Comparison of ENCODE assay signal across 26 cellular contexts in the genomic region with DNA sequence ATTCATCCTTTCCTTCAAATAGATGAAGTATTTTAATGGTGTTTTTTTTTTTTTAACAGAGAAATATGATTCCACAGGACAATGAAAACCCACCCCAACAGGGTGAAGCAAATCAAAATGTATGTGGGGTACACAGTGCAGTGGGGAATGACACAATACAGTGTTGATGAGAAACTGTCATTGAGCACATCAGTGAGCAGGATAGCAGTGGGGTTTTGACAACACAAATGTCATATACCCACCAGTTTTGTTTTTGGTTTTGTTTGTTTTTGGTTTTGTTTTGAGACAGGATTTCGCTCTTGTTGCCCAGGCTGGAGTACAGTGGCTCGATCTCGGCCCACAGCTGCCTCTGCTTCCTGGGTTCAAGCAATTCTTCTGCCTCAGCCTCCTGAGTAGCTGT. TPM values are rescaled to one million over a fixed set of nuclear protein-coding genes. Genes with fewer than 3 reads are reported as not detected.
DNase-seq lines count a peak whose midpoint lies in the region; ATAC-seq, FAIRE-seq and TF ChIP-seq lines count a peak whose summit lies in the region.
"Had no signal": no experiment of that assay in that cellular context is flagged by ENCODE, and none has a peak within 500 bp of the region (broad histone marks: within the 10 kb centered on the region; RNA-seq: fewer than 3 reads in every experiment).

No MANE protein-coding gene starts in this region.

- no peak for DNase-seq in CD4-positive, CD25-positive, alpha-beta regulatory T cell
- DNase-seq in GM13976 (ENCODE audit: low spot score) (peak; percentile 55), NCI-H146 treated with DMSO at 0.1 percent for 48 hours (lab: John Stamatoyannopoulos, UW; ENCODE audit: unreplicated experiment) (no peak), pancreas (no peak)
- no peak for DNase-seq in activated T-helper 1 cell treated with anti-CD3 and anti-CD28 coated beads, Interleukin-12 subunit alpha, Interleukin-12 subunit beta, Interleukin-2, Interleukin-4 antibody, amounts not matched to agents 30 ng/mL and 10 ng/mL and 1 ng/mL, durations not matched to agents 14 hours and 24 hours and 36 hours (ENCODE audit: low spot score)
- DNase-seq in natural killer cell treated with Interleukin-12 subunit alpha and Interleukin-12 subunit beta and Interleukin-15 and Interleukin-18, amount 100 ng/mL, for 72 hours (ENCODE audit: low spot score): no peak
- no peak for DNase-seq in stimulated activated CD4-positive, alpha-beta T cell treated with anti-CD3 and anti-CD28 coated beads, Interleukin-2, amount 100 ng/mL, for 24 hours
- DNase-seq: activated CD4-positive, alpha-beta T cell treated with anti-CD3 and anti-CD28 coated beads for 4 hours; activated CD8-positive, alpha-beta memory T cell treated with anti-CD3 and anti-CD28 coated beads, Interleukin-2, amount 50 U/mL, for 4 hours; activated naive CD4-positive, alpha-beta T cell treated with Interleukin-2 at 50 U/mL for 16 hours; aorta; CD8-positive, alpha-beta T cell; central memory CD4-positive, alpha-beta T cell; dorsolateral prefrontal cortex; GF-D8; head of caudate nucleus; left colon; mesenchymal stem cell; naive thymus-derived CD4-positive, alpha-beta T cell; NCI-H1417; NCI-H446 treated with DMSO at 0.1 percent for 48 hours; SIG-M5 had no signal

- peaks cover 4% of the 10 kb centered on the region for H3K27me3 Mint-ChIP-seq in CD4-positive, CD25-positive, alpha-beta regulatory T cell
- H3K27me3 Mint-ChIP-seq in activated T-helper 1 cell treated with anti-CD3 and anti-CD28 coated beads, Interleukin-12 subunit alpha, Interleukin-12 subunit beta, Interleukin-2, Interleukin-4 antibody, amounts not matched to agents 30 ng/mL and 10 ng/mL and 1 ng/mL, durations not matched to agents 14 hours and 24 hours and 36 hours (ENCODE audit: insufficient read depth): no peaks in the 10 kb centered on the region
- no peaks in the 10 kb centered on the region for H3K27me3 Mint-ChIP-seq in natural killer cell treated with Interleukin-12 subunit alpha and Interleukin-12 subunit beta and Interleukin-15 and Interleukin-18, amount 100 ng/mL, for 72 hours

- in situ Hi-C loops in GM13976 (cut with MboI; ENCODE audit: low sequenced_read_pairs, unreplicated experiment): no loop called here

- H3K4me1 ChIP-seq in CD4-positive, CD25-positive, alpha-beta regulatory T cell (ENCODE audit: control insufficient read depth, insufficient read depth, low read length, poor library complexity, severe bottlenecking): no peaks in the 10 kb centered on the region
- H3K4me1 ChIP-seq in pancreas: no peaks in the 10 kb centered on the region

- no peak for FAIRE-seq in pancreas (lab: Jason Lieb, UNC)

- intact Hi-C loops in activated T-helper 1 cell treated with anti-CD3 and anti-CD28 coated beads, Interleukin-12 subunit alpha, Interleukin-12 subunit beta, Interleukin-2, Interleukin-4 antibody, amounts not matched to agents 30 ng/mL and 10 ng/mL and 1 ng/mL, durations not matched to agents 14 hours and 24 hours and 36 hours (cut with micrococcal nuclease): loop anchor here (5.0 kb wide), 1 partner anchor 199 kb away; the partner anchor contains the start of gene ZNF44
- intact Hi-C loops in pancreas (cut with DNase I): no loop called here

- peaks cover 0 to 14% (median 5%) of the 10 kb centered on the region in 7 donors for H3K9me3 Mint-ChIP-seq in CD4-positive, CD25-positive, alpha-beta regulatory T cell
- peaks cover 31% of the 10 kb centered on the region for H3K9me3 Mint-ChIP-seq in activated T-helper 1 cell treated with anti-CD3 and anti-CD28 coated beads, Interleukin-12 subunit alpha, Interleukin-12 subunit beta, Interleukin-2, Interleukin-4 antibody, amounts not matched to agents 30 ng/mL and 10 ng/mL and 1 ng/mL, durations not matched to agents 14 hours and 24 hours and 36 hours
- peaks cover 4% of the 10 kb centered on the region for H3K9me3 Mint-ChIP-seq in natural killer cell treated with Interleukin-12 subunit alpha and Interleukin-12 subunit beta and Interleukin-15 and Interleukin-18, amount 100 ng/mL, for 72 hours

- H3K27ac ChIP-seq in CD4-positive, CD25-positive, alpha-beta regulatory T cell (ENCODE audit: insufficient read depth, low read length, poor library complexity, severe bottlenecking): no peak overlapping the region
- no peak overlapping the region for H3K27ac ChIP-seq in pancreas
- H3K27ac ChIP-seq: dorsolateral prefrontal cortex, thoracic aorta had no signal

- 96 to 99% methylated on average over 3 of the region's 3 CpGs for WGBS in pancreas, 2 donors

- TF ChIP-seq CTCF in GM13976 (IDR thresholded peaks at IDR 0.05; ENCODE audit: borderline replicate concordance, control extremely low read depth, extremely low read depth, insufficient read depth, missing control alignments): no peak
- TF ChIP-seq CTCF in pancreas (IDR thresholded peaks at IDR 0.05): no peak

- no peak overlapping the region for H3K27ac Mint-ChIP-seq in CD4-positive, CD25-positive, alpha-beta regulatory T cell
- no peak overlapping the region for H3K27ac Mint-ChIP-seq in activated T-helper 1 cell treated with anti-CD3 and anti-CD28 coated beads, Interleukin-12 subunit alpha, Interleukin-12 subunit beta, Interleukin-2, Interleukin-4 antibody, amounts not matched to agents 30 ng/mL and 10 ng/mL and 1 ng/mL, durations not matched to agents 14 hours and 24 hours and 36 hours
- peak overlapping the region in 1 of 2 donors; percentile 67 for H3K27ac Mint-ChIP-seq in natural killer cell treated with Interleukin-12 subunit alpha and Interleukin-12 subunit beta and Interleukin-15 and Interleukin-18, amount 100 ng/mL, for 72 hours
- H3K27ac Mint-ChIP-seq: CD8-positive, alpha-beta T cell; IgD-negative memory B cell had no signal

- no peaks in the 10 kb centered on the region for H3K36me3 Mint-ChIP-seq in CD4-positive, CD25-positive, alpha-beta regulatory T cell
- peaks cover 16% of the 10 kb centered on the region for H3K36me3 Mint-ChIP-seq in activated T-helper 1 cell treated with anti-CD3 and anti-CD28 coated beads, Interleukin-12 subunit alpha, Interleukin-12 subunit beta, Interleukin-2, Interleukin-4 antibody, amounts not matched to agents 30 ng/mL and 10 ng/mL and 1 ng/mL, durations not matched to agents 14 hours and 24 hours and 36 hours (ENCODE audit: low read depth)
- H3K36me3 Mint-ChIP-seq in natural killer cell treated with Interleukin-12 subunit alpha and Interleukin-12 subunit beta and Interleukin-15 and Interleukin-18, amount 100 ng/mL, for 72 hours: no peaks in the 10 kb centered on the region
- H3K36me3 Mint-ChIP-seq: CD8-positive, alpha-beta T cell had no signal

- H3K9me3 ChIP-seq in CD4-positive, CD25-positive, alpha-beta regulatory T cell (ENCODE audit: control insufficient read depth in 2 of 2, low read length in 2 of 2): peaks cover 0 to 8% of the 10 kb centered on the region in 2 experiments
- H3K9me3 ChIP-seq in pancreas: no peaks in the 10 kb centered on the region
- H3K9me3 ChIP-seq: thoracic aorta had no signal

- H3K4me3 Mint-ChIP-seq in CD4-positive, CD25-positive, alpha-beta regulatory T cell: peak overlapping the region in 3 of 4 donors; percentile 10 to 81 (median 52)
- H3K4me3 Mint-ChIP-seq in activated T-helper 1 cell treated with anti-CD3 and anti-CD28 coated beads, Interleukin-12 subunit alpha, Interleukin-12 subunit beta, Interleukin-2, Interleukin-4 antibody, amounts not matched to agents 30 ng/mL and 10 ng/mL and 1 ng/mL, durations not matched to agents 14 hours and 24 hours and 36 hours: peak overlapping the region; percentile 81
- peak overlapping the region; percentile 67 for H3K4me3 Mint-ChIP-seq in natural killer cell treated with Interleukin-12 subunit alpha and Interleukin-12 subunit beta and Interleukin-15 and Interleukin-18, amount 100 ng/mL, for 72 hours

- H3K4me1 Mint-ChIP-seq in CD4-positive, CD25-positive, alpha-beta regulatory T cell: peaks cover 0 to 15% (median 5%) of the 10 kb centered on the region in 4 donors
- H3K4me1 Mint-ChIP-seq in activated T-helper 1 cell treated with anti-CD3 and anti-CD28 coated beads, Interleukin-12 subunit alpha, Interleukin-12 subunit beta, Interleukin-2, Interleukin-4 antibody, amounts not matched to agents 30 ng/mL and 10 ng/mL and 1 ng/mL, durations not matched to agents 14 hours and 24 hours and 36 hours (ENCODE audit: low read depth): no peaks in the 10 kb centered on the region
- peaks cover 5 to 16% of the 10 kb centered on the region in 2 donors for H3K4me1 Mint-ChIP-seq in natural killer cell treated with Interleukin-12 subunit alpha and Interleukin-12 subunit beta and Interleukin-15 and Interleukin-18, amount 100 ng/mL, for 72 hours (ENCODE audit: low read depth in 2 of 2)

- no peaks in the 10 kb centered on the region for H3K36me3 ChIP-seq in CD4-positive, CD25-positive, alpha-beta regulatory T cell (ENCODE audit: control insufficient read depth, insufficient read depth, low read length)
- H3K36me3 ChIP-seq in pancreas: no peaks in the 10 kb centered on the region
- H3K36me3 ChIP-seq: thoracic aorta had no signal

- H3K4me3 ChIP-seq in CD4-positive, CD25-positive, alpha-beta regulatory T cell (ENCODE audit: low read depth, low read length): no peak overlapping the region
- H3K4me3 ChIP-seq in pancreas: no peak overlapping the region

- ATAC-seq in CD4-positive, CD25-positive, alpha-beta regulatory T cell (ENCODE audit: low read depth in 2 of 2): no peak
- ATAC-seq in natural killer cell treated with Interleukin-12 subunit alpha and Interleukin-12 subunit beta and Interleukin-15 and Interleukin-18, amount 100 ng/mL, for 72 hours: peak; percentile 74 to 79
- ATAC-seq in GM21825 (IDR thresholded peaks at IDR 0.05; ENCODE audit: unreplicated experiment) (no peak), pancreas (no peak)
- ATAC-seq: CD8-positive, alpha-beta T cell; left colon; naive thymus-derived CD4-positive, alpha-beta T cell had no signal

- H3K27me3 ChIP-seq in CD4-positive, CD25-positive, alpha-beta regulatory T cell (ENCODE audit: control insufficient read depth, insufficient read depth, low read length): no peaks in the 10 kb centered on the region
- no peaks in the 10 kb centered on the region for H3K27me3 ChIP-seq in pancreas

RNA-seq across cellular contexts. Expression of gene ZNF844, which starts 29.2 kb away (rescaled TPM):
- total RNA-seq in CD4-positive, CD25-positive, alpha-beta regulatory T cell: 5.0 TPM
- polyA plus RNA-seq in CD4-positive, CD25-positive, alpha-beta regulatory T cell: 1 to 10 TPM; 1.1 to 4.1 (median 2.4) TPM
- 0.73 and 0.86 TPM in 2 replicates for total RNA-seq in activated T-helper 1 cell treated with anti-CD3 and anti-CD28 coated beads, Interleukin-12 subunit alpha, Interleukin-12 subunit beta, Interleukin-2, Interleukin-4 antibody, amounts not matched to agents 30 ng/mL and 10 ng/mL and 1 ng/mL, durations not matched to agents 14 hours and 24 hours and 36 hours
- total RNA-seq in natural killer cell treated with Interleukin-12 subunit alpha and Interleukin-12 subunit beta and Interleukin-15 and Interleukin-18, amount 100 ng/mL, for 72 hours: 1 to 10 TPM; 4.1 to 9.4 TPM
- total RNA-seq in pancreas: 10 to 100 TPM in 1 of 6 donors, 1 to 10 TPM in 5; 4.4 to 12.4 (median 5.7) TPM
- polyA plus RNA-seq in pancreas: 1 to 10 TPM; 2.1 to 3.0 TPM
- total RNA-seq: H4 had no signal

RNA-seq across cellular contexts. Expression of gene ZNF878, which starts 41.0 kb away (rescaled TPM):
- not detected for total RNA-seq in CD4-positive, CD25-positive, alpha-beta regulatory T cell
- under 1 TPM in 1 of 4 donors, not detected in 3; 0.22 TPM for polyA plus RNA-seq in CD4-positive, CD25-positive, alpha-beta regulatory T cell
- total RNA-seq in activated T-helper 1 cell treated with anti-CD3 and anti-CD28 coated beads, Interleukin-12 subunit alpha, Interleukin-12 subunit beta, Interleukin-2, Interleukin-4 antibody, amounts not matched to agents 30 ng/mL and 10 ng/mL and 1 ng/mL, durations not matched to agents 14 hours and 24 hours and 36 hours: 0.13 and 0.39 TPM in 2 replicates
- total RNA-seq in natural killer cell treated with Interleukin-12 subunit alpha and Interleukin-12 subunit beta and Interleukin-15 and Interleukin-18, amount 100 ng/mL, for 72 hours: under 1 TPM; 0.39 to 0.48 TPM
- total RNA-seq in pancreas: under 1 TPM; 0.19 to 0.87 (median 0.46) TPM
- polyA plus RNA-seq in pancreas: under 1 TPM; 0.19 to 0.23 TPM
- total RNA-seq: CD8-positive, alpha-beta T cell; naive thymus-derived CD4-positive, alpha-beta T cell had no signal
- polyA plus RNA-seq: aorta; IgD-negative memory B cell; naive thymus-derived CD4-positive, alpha-beta T cell had no signal

RNA-seq across cellular contexts. Expression of gene ZNF20, which starts 46.4 kb away (rescaled TPM):
- 2.4 TPM for total RNA-seq in CD4-positive, CD25-positive, alpha-beta regulatory T cell
- 1 to 10 TPM; 2.5 to 4.8 (median 3.1) TPM for polyA plus RNA-seq in CD4-positive, CD25-positive, alpha-beta regulatory T cell
- 2.8 and 3.5 TPM in 2 replicates for total RNA-seq in activated T-helper 1 cell treated with anti-CD3 and anti-CD28 coated beads, Interleukin-12 subunit alpha, Interleukin-12 subunit beta, Interleukin-2, Interleukin-4 antibody, amounts not matched to agents 30 ng/mL and 10 ng/mL and 1 ng/mL, durations not matched to agents 14 hours and 24 hours and 36 hours
- total RNA-seq in natural killer cell treated with Interleukin-12 subunit alpha and Interleukin-12 subunit beta and Interleukin-15 and Interleukin-18, amount 100 ng/mL, for 72 hours: 1 to 10 TPM; 2.7 to 4.4 TPM
- total RNA-seq in pancreas: 1 to 10 TPM in 3 of 6 donors, under 1 TPM in 3; 0.63 to 3.3 (median 1.4) TPM
- 1 to 10 TPM; 2.2 to 2.8 TPM for polyA plus RNA-seq in pancreas

RNA-seq across cellular contexts. Expression of gene ZNF433, which starts 58.3 kb away (rescaled TPM):
- 0.49 TPM for total RNA-seq in CD4-positive, CD25-positive, alpha-beta regulatory T cell
- 1 to 10 TPM in 3 of 4 donors, under 1 TPM in 1; 0.61 to 3.3 (median 2.1) TPM for polyA plus RNA-seq in CD4-positive, CD25-positive, alpha-beta regulatory T cell
- total RNA-seq in activated T-helper 1 cell treated with anti-CD3 and anti-CD28 coated beads, Interleukin-12 subunit alpha, Interleukin-12 subunit beta, Interleukin-2, Interleukin-4 antibody, amounts not matched to agents 30 ng/mL and 10 ng/mL and 1 ng/mL, durations not matched to agents 14 hours and 24 hours and 36 hours: 0.39 TPM in 1 of 2 replicates, not detected in the other
- 1 to 10 TPM; 3.7 TPM for total RNA-seq in natural killer cell treated with Interleukin-12 subunit alpha and Interleukin-12 subunit beta and Interleukin-15 and Interleukin-18, amount 100 ng/mL, for 72 hours
- 1 to 10 TPM; 3.7 to 6.5 (median 4.4) TPM for total RNA-seq in pancreas
- 1 to 10 TPM; 7.1 to 9.9 TPM for polyA plus RNA-seq in pancreas

Comparison
In these comparisons a context has a peak if more than half of its experiments do, and no peak if none do; other contexts are left out.
1. ATAC-seq: peak in natural killer cell treated with Interleukin-12 subunit alpha and Interleukin-12 subunit beta and Interleukin-15 and Interleukin-18, amount 100 ng/mL, for 72 hours (2 of 2); none in CD4-positive, CD25-positive, alpha-beta regulatory T cell (0 of 2), GM21825 (single experiment) and pancreas (0 of 4).
2. Peak in every context shown above with its lines, with median percentiles within 50 percentile points of each other: H3K4me3 Mint-ChIP-seq.